8 cellular contexts compared by ENCODE assay signal in genomic region chr2:97589598-97590510, GRCh38. TPM values are rescaled to one million over a fixed set of nuclear protein-coding genes. Genes with fewer than 3 reads are reported as not detected.
DNase-seq lines count a peak whose midpoint lies in the region; ATAC-seq and TF ChIP-seq lines count a peak whose summit lies in the region.
"Not testable (repeated sequence)": the region's sequence is repeated elsewhere in the genome, so short reads cannot be mapped to it uniquely, and the experiment has no call there.

Gene ANKRD36B, minus strand, starts transcription at chr2:97589877. Its CDS starts 192 bp downstream, at chr2:97589685.

- H3K4me2 ChIP-seq in MM.1S (ENCODE audit: low read depth, low read length) (peak within 1 kb of the TSS; percentile 97), skeletal muscle satellite cell (ENCODE audit: low read length) (peak within 1 kb of the TSS; percentile 100)

- TF ChIP-seq CTCF in GM13977 (IDR thresholded peaks at IDR 0.05; ENCODE audit: extremely low read depth, insufficient read depth, missing control alignments); MM.1S (IDR thresholded peaks at IDR 0.05; ENCODE audit: low read length); kidney epithelial cell (IDR thresholded peaks at IDR 0.05; ENCODE audit: insufficient read depth, low read length, poor library complexity, severe bottlenecking): not testable (repeated sequence)

- not testable (repeated sequence) for H3K4me1 ChIP-seq in MM.1S (ENCODE audit: low read length); duodenal mucosa (ENCODE audit: control insufficient read depth in 1 of 2, insufficient read depth in 2 of 2, low read length in 2 of 2); skeletal muscle satellite cell (ENCODE audit: control insufficient read depth, insufficient read depth, low read length)

- H4K20me1 ChIP-seq in MM.1S (ENCODE audit: insufficient read depth, low read length): not testable (repeated sequence)

- ATAC-seq in HG02623 (IDR thresholded peaks at IDR 0.05; ENCODE audit: unreplicated experiment): peak; percentile 71

- DNase-seq in GM13977 (ENCODE audit: low spot score) (peak; percentile 48), MM.1S (peak; percentile 85), kidney epithelial cell (ENCODE audit: low read depth) (peak; percentile 35), ureter (ENCODE audit: low spot score) (peak; percentile 48)
- DNase-seq in activated CD8-positive, alpha-beta memory T cell treated with anti-CD3 and anti-CD28 coated beads, Interleukin-2, amount 50 U/mL, for 1 hour (ENCODE audit: extremely low read depth): peak; percentile 4

- H3K27me3 ChIP-seq in MM.1S (replicated peaks; ENCODE audit: insufficient read depth, low read length); duodenal mucosa (ENCODE audit: control insufficient read depth in 1 of 2, insufficient read depth in 2 of 2, low read length in 2 of 2); kidney epithelial cell (ENCODE audit: control insufficient read depth, insufficient read depth, low read length); skeletal muscle satellite cell (ENCODE audit: control insufficient read depth, insufficient read depth, low read length): not testable (repeated sequence)

- H3F3A ChIP-seq in MM.1S (ENCODE audit: insufficient read depth, low read length): not testable (repeated sequence)

- peak within 1 kb of the TSS; percentile 94 for H3K9ac ChIP-seq in MM.1S (ENCODE audit: low read length)
- peak within 1 kb of the TSS; percentile 49 to 80 for H3K9ac ChIP-seq in duodenal mucosa (ENCODE audit: low read depth in 1 of 2, low read length in 2 of 2)
- H3K9ac ChIP-seq in skeletal muscle satellite cell (ENCODE audit: low read depth, low read length): peak within 1 kb of the TSS; percentile 95

- H3K4me3 ChIP-seq in MM.1S (ENCODE audit: low read length): peak within 1 kb of the TSS; percentile 71
- H3K4me3 ChIP-seq in duodenal mucosa (ENCODE audit: low read depth in 1 of 2, low read length in 2 of 2): peak within 1 kb of the TSS; percentile 67 to 79
- H3K4me3 ChIP-seq in kidney epithelial cell (ENCODE audit: low read depth, low read length): peak within 1 kb of the TSS; percentile 72
- peak within 1 kb of the TSS; percentile 83 for H3K4me3 ChIP-seq in skeletal muscle satellite cell (ENCODE audit: low read length)

- not testable (repeated sequence) for H3K79me2 ChIP-seq in MM.1S (ENCODE audit: low read length)

- H3K36me3 ChIP-seq in MM.1S (replicated peaks; ENCODE audit: insufficient read depth, low read length); duodenal mucosa (ENCODE audit: control insufficient read depth in 1 of 2, insufficient read depth in 2 of 2, low read length in 2 of 2); kidney epithelial cell (ENCODE audit: control insufficient read depth, insufficient read depth, low read length); skeletal muscle satellite cell (ENCODE audit: insufficient read depth, low read length): not testable (repeated sequence)

- in situ Hi-C loops in GM13977 (cut with MboI; ENCODE audit: low pct_unique_long_range_greater_than_20kb, low sequenced_read_pairs, unreplicated experiment): not testable (repeated sequence)

- H2AFZ ChIP-seq in MM.1S (ENCODE audit: low read length): peak within 1 kb of the TSS; percentile 91

- not testable (repeated sequence) for H3K9me2 ChIP-seq in MM.1S (replicated peaks; ENCODE audit: insufficient read depth, low read length)

- peak within 1 kb of the TSS; percentile 84 for H3K27ac ChIP-seq in MM.1S (ENCODE audit: low read length)
- peak within 1 kb of the TSS; percentile 88 for H3K27ac ChIP-seq in duodenal mucosa (ENCODE audit: low read depth, low read length)

- not testable (repeated sequence) for H3K9me3 ChIP-seq in MM.1S (replicated peaks; ENCODE audit: insufficient read depth, low read length); duodenal mucosa (ENCODE audit: control insufficient read depth in 1 of 2, low read length in 2 of 2); skeletal muscle satellite cell (replicated peaks; ENCODE audit: low read length)

RNA-seq across cellular contexts. Expression of gene ANKRD36B, which starts in this region (rescaled TPM):
- total RNA-seq in kidney epithelial cell: 7.5 and 9.9 TPM in 2 replicates
- 23.4 and 34.2 TPM in 2 replicates for total RNA-seq in skeletal muscle satellite cell (2012; rRNA removed)
- 25.3 TPM for total RNA-seq in ureter

Comparison
In these comparisons a context has a peak if more than half of its experiments do, and no peak if none do; other contexts are left out.
1. Peak in every context shown above with its lines: DNase-seq, ATAC-seq, H3K4me3 ChIP-seq and H3K27ac ChIP-seq.
2. DNase-seq: peak in every context shown above with its lines; median percentile 85 in MM.1S; 48 in GM13977; 48 in ureter; 35 in kidney epithelial cell; 4 in activated CD8-positive, alpha-beta memory T cell treated with anti-CD3 and anti-CD28 coated beads, Interleukin-2, amount 50 U/mL, for 1 hour.